In genomic region chr18:48629730-48630324, GRCh38 we compare ENCODE assay signal across 1 cellular context.
TF ChIP-seq lines count a peak whose summit lies in the region.

No MANE protein-coding gene starts in this region.

TF ChIP-seq in A549, 52 proteins besides CTCF, POLR2A, EP300 and RAD21 (continued from another document):
- TF ChIP-seq BHLHE40 (IDR thresholded peaks at IDR 0.05; ENCODE audit: low read depth, low read length), result no peak
- TF ChIP-seq BCL3 (IDR thresholded peaks at IDR 0.05), result peak; percentile 63; the same call in 1 of the 3 replicates
- TF ChIP-seq ESRRA (IDR thresholded peaks at IDR 0.05; ENCODE audit: borderline replicate concordance, low read length), result no peak
- no peak for TF ChIP-seq ATOH8 (CRISPR knock-in tag; IDR thresholded peaks at IDR 0.05; ENCODE audit: low read depth)
- no peak for TF ChIP-seq NFE2L2 (conservative IDR thresholded peaks at IDR 0.05; ENCODE audit: low read length)
- TF ChIP-seq HOXB13 (CRISPR knock-in tag; IDR thresholded peaks at IDR 0.05; ENCODE audit: low read depth), result no peak
- TF ChIP-seq SMC3 (IDR thresholded peaks at IDR 0.05), result 0 out of 3 replicates have a peak, but pooled peaks have one; percentile 10
- no peak for TF ChIP-seq ZNF302 (CRISPR knock-in tag; IDR thresholded peaks at IDR 0.05)
- 0 out of 2 replicates have a peak, but pooled peaks have one; percentile 53 for TF ChIP-seq PBX3 (IDR thresholded peaks at IDR 0.05)
- no peak for TF ChIP-seq ZC3H11A (IDR thresholded peaks at IDR 0.05)
- no peak for TF ChIP-seq NR3C1 (IDR thresholded peaks at IDR 0.05)
- no peak for TF ChIP-seq HEYL (CRISPR knock-in tag; IDR thresholded peaks at IDR 0.05)
- TF ChIP-seq MAZ (IDR thresholded peaks at IDR 0.05; ENCODE audit: borderline replicate concordance, low read depth, low read length), result no peak
- 0 out of 2 replicates have a peak, but pooled peaks have one; percentile 43 for TF ChIP-seq HES2 (IDR thresholded peaks at IDR 0.05)
- TF ChIP-seq PHF8 (IDR thresholded peaks at IDR 0.05; ENCODE audit: borderline replicate concordance, low read depth), result no peak
- no peak for TF ChIP-seq KDM5A (IDR thresholded peaks at IDR 0.05)
- TF ChIP-seq ZSCAN20 (CRISPR knock-in tag; IDR thresholded peaks at IDR 0.05), result no peak
